ENCODE assay signal across 23 cellular contexts in genomic region chr9:89390068-89390555, GRCh38.
A peak's percentile ranks its signal among the peaks of the same experiment; 100 is the strongest.
DNase-seq lines count a peak whose midpoint lies in the region; ATAC-seq and TF ChIP-seq lines count a peak whose summit lies in the region.
"Had no signal": no experiment of that assay in that cellular context is flagged by ENCODE, and none has a peak within 500 bp of the region (broad histone marks: within the 10 kb centered on the region; RNA-seq: fewer than 3 reads in every experiment).

No MANE protein-coding gene starts in this region.

- no peaks in the 10 kb centered on the region for H3K27me3 Mint-ChIP-seq in natural killer cell treated with Interleukin-12 subunit alpha and Interleukin-12 subunit beta and Interleukin-15 and Interleukin-18, amount 100 ng/mL, for 72 hours
- no peaks in the 10 kb centered on the region for H3K27me3 Mint-ChIP-seq in natural killer cell (ENCODE audit: low read depth in 2 of 2)
- H3K27me3 Mint-ChIP-seq in activated T-helper 17 cell treated with anti-CD3 and anti-CD28 coated beads, Interleukin-2, amount 50 U/mL, for 72 hours, result no peaks in the 10 kb centered on the region
- H3K27me3 Mint-ChIP-seq in immature natural killer cell (ENCODE audit: low read depth in 3 of 3), result peaks cover 2 to 3% (median 3%) of the 10 kb centered on the region in 3 donors

- peaks cover 20% of the 10 kb centered on the region for H3K36me3 Mint-ChIP-seq in natural killer cell treated with Interleukin-12 subunit alpha and Interleukin-12 subunit beta and Interleukin-15 and Interleukin-18, amount 100 ng/mL, for 72 hours
- H3K36me3 Mint-ChIP-seq in natural killer cell (peaks cover 12% of the 10 kb centered on the region), immature natural killer cell (peaks cover 21 to 68% (median 38%) of the 10 kb centered on the region in 3 donors)
- H3K36me3 Mint-ChIP-seq in activated T-helper 17 cell treated with anti-CD3 and anti-CD28 coated beads, Interleukin-2, amount 50 U/mL, for 72 hours (ENCODE audit: low read depth), result peaks cover 100% of the 10 kb centered on the region

- peak overlapping the region; percentile 86 to 96 for H3K27ac Mint-ChIP-seq in natural killer cell treated with Interleukin-12 subunit alpha and Interleukin-12 subunit beta and Interleukin-15 and Interleukin-18, amount 100 ng/mL, for 72 hours
- H3K27ac Mint-ChIP-seq in natural killer cell, result peak overlapping the region in 1 of 2 donors; percentile 42
- peak overlapping the region; percentile 43 for H3K27ac Mint-ChIP-seq in activated T-helper 17 cell treated with anti-CD3 and anti-CD28 coated beads, Interleukin-2, amount 50 U/mL, for 72 hours
- peak overlapping the region in 5 of 6 donors; percentile 23 to 74 (median 40) for H3K27ac Mint-ChIP-seq in immature natural killer cell

- no peak for DNase-seq in natural killer cell treated with Interleukin-12 subunit alpha and Interleukin-12 subunit beta and Interleukin-15 and Interleukin-18, amount 100 ng/mL, for 72 hours (ENCODE audit: low spot score)
- DNase-seq in natural killer cell (no peak), immature natural killer cell (no peak)
- DNase-seq in stimulated activated CD4-positive, alpha-beta T cell treated with anti-CD3 and anti-CD28 coated beads, Interleukin-1b, Interleukin-23, amount 100 ng/mL, for 48 hours, result no peak
- DNase-seq: activated CD8-positive, alpha-beta memory T cell treated with anti-CD3 and anti-CD28 coated beads for 24 hours; amygdala; DMS53; foreskin fibroblast; GF-D8; GM23248; hippocampal formation; islet precursor cell; lower lobe of right lung; NCI-H187; NCI-H2227 treated with DMSO at 0.1 percent for 48 hours; nucleus accumbens; OCI-M1; retina; SHP77 had no signal

- no peaks in the 10 kb centered on the region for H3K9me3 Mint-ChIP-seq in natural killer cell treated with Interleukin-12 subunit alpha and Interleukin-12 subunit beta and Interleukin-15 and Interleukin-18, amount 100 ng/mL, for 72 hours
- H3K9me3 Mint-ChIP-seq in natural killer cell (no peaks in the 10 kb centered on the region), immature natural killer cell (no peaks in the 10 kb centered on the region)
- no peaks in the 10 kb centered on the region for H3K9me3 Mint-ChIP-seq in activated T-helper 17 cell treated with anti-CD3 and anti-CD28 coated beads, Interleukin-2, amount 50 U/mL, for 72 hours

- H3K4me1 Mint-ChIP-seq in natural killer cell treated with Interleukin-12 subunit alpha and Interleukin-12 subunit beta and Interleukin-15 and Interleukin-18, amount 100 ng/mL, for 72 hours (ENCODE audit: low read depth in 2 of 2), result peaks cover 41 to 42% of the 10 kb centered on the region in 2 donors
- H3K4me1 Mint-ChIP-seq in natural killer cell (peaks cover 6 to 19% of the 10 kb centered on the region in 2 donors), immature natural killer cell (peaks cover 10 to 17% of the 10 kb centered on the region in 2 donors)
- peaks cover 6% of the 10 kb centered on the region for H3K4me1 Mint-ChIP-seq in activated T-helper 17 cell treated with anti-CD3 and anti-CD28 coated beads, Interleukin-2, amount 50 U/mL, for 72 hours

- intact Hi-C loops in natural killer cell (cut with micrococcal nuclease), result no loop called here

- ATAC-seq in natural killer cell treated with Interleukin-12 subunit alpha and Interleukin-12 subunit beta and Interleukin-15 and Interleukin-18, amount 100 ng/mL, for 72 hours, result no peak
- ATAC-seq in natural killer cell (no peak), GM19395 (IDR thresholded peaks at IDR 0.05; ENCODE audit: unreplicated experiment) (no peak), HG03442 (IDR thresholded peaks at IDR 0.05; ENCODE audit: unreplicated experiment) (no peak)
- no peak for ATAC-seq in activated T-helper 17 cell treated with anti-CD3 and anti-CD28 coated beads, Interleukin-2, amount 50 U/mL, for 72 hours (replicated peaks)
- ATAC-seq: K562, lower lobe of right lung had no signal

- H3K4me3 Mint-ChIP-seq in natural killer cell treated with Interleukin-12 subunit alpha and Interleukin-12 subunit beta and Interleukin-15 and Interleukin-18, amount 100 ng/mL, for 72 hours, result no peak overlapping the region
- H3K4me3 Mint-ChIP-seq in natural killer cell (no peak overlapping the region), immature natural killer cell (no peak overlapping the region)
- no peak overlapping the region for H3K4me3 Mint-ChIP-seq in activated T-helper 17 cell treated with anti-CD3 and anti-CD28 coated beads, Interleukin-2, amount 50 U/mL, for 72 hours

- no peak for TF ChIP-seq CTCF in natural killer cell (IDR thresholded peaks at IDR 0.05)
